26 cellular contexts compared by ENCODE assay signal in genomic region chr2:178635897-178636296, GRCh38.
"Had no signal": no experiment of that assay in that cellular context is flagged by ENCODE, and none has a peak within 500 bp of the region (broad histone marks: within the 10 kb centered on the region; RNA-seq: fewer than 3 reads in every experiment).

No MANE protein-coding gene starts in this region.

- H3K4me1 ChIP-seq: adrenal gland, body of pancreas had no signal

- H3K4me3 ChIP-seq: adrenal gland, body of pancreas, coronary artery, dorsolateral prefrontal cortex had no signal

- H3K9me3 ChIP-seq: adrenal gland, body of pancreas had no signal

- H3K36me3 ChIP-seq: adrenal gland had no signal

- H3K27ac ChIP-seq: adrenal gland, body of pancreas, coronary artery, dorsolateral prefrontal cortex had no signal

- H3K27me3 ChIP-seq: adrenal gland, body of pancreas, dorsolateral prefrontal cortex had no signal

- ATAC-seq: activated CD4-positive, alpha-beta T cell treated with anti-CD3 and anti-CD28 coated beads for 36 hours; activated CD8-positive, alpha-beta memory T cell treated with anti-CD3 and anti-CD28 coated beads, Interleukin-2, amount 10 ng/mL, durations not matched to agents 7 days and 5 days; activated CD8-positive, alpha-beta T cell treated with anti-CD3 and anti-CD28 coated beads, Interleukin-2, amount 10 ng/mL, durations not matched to agents 7 days and 5 days; activated naive CD8-positive, alpha-beta T cell treated with anti-CD3 and anti-CD28 coated beads, Interleukin-2, amount 50 U/mL, for 24 hours; body of pancreas; esophagus mucosa had no signal

- DNase-seq: activated CD4-positive, alpha-beta memory T cell treated with anti-CD3 and anti-CD28 coated beads for 36 hours; activated CD4-positive, alpha-beta T cell treated with anti-CD3 and anti-CD28 coated beads for 36 hours; activated CD4-positive, alpha-beta T cell treated with anti-CD3 and anti-CD28 coated beads, Interleukin-2, amount 10 ng/mL, durations not matched to agents 24 days and 14 days; activated CD4-positive, CD25-positive, alpha-beta regulatory T cell; activated CD4-positive, CD25-positive, alpha-beta regulatory T cell treated with anti-CD3 and anti-CD28 coated beads, Interleukin-2, amount 50 U/mL, for 72 hours; activated CD8-positive, alpha-beta memory T cell treated with anti-CD3 and anti-CD28 coated beads, Interleukin-2, amount 10 ng/mL, durations not matched to agents 7 days and 5 days; activated CD8-positive, alpha-beta memory T cell treated with anti-CD3 and anti-CD28 coated beads, Interleukin-2, amount 50 U/mL, for 4 hours; activated CD8-positive, alpha-beta T cell treated with anti-CD3 and anti-CD28 coated beads, Interleukin-2, amount 10 ng/mL, durations not matched to agents 7 days and 5 days; activated effector memory CD4-positive, alpha-beta T cell treated with anti-CD3 and anti-CD28 coated beads, Interleukin-2, amount 50 U/mL, for 16 hours; activated naive CD4-positive, alpha-beta T cell treated with anti-CD3 and anti-CD28 coated beads for 36 hours; activated naive CD8-positive, alpha-beta T cell treated with anti-CD3 and anti-CD28 coated beads for 36 hours; activated naive CD8-positive, alpha-beta T cell treated with anti-CD3 and anti-CD28 coated beads, Interleukin-2, amount 50 U/mL, for 24 hours; activated T-cell treated with anti-CD3 and anti-CD28 coated beads, Interleukin-2, amount 50 U/mL, for 1 hour; activated T-cell treated with anti-CD3 and anti-CD28 coated beads, Interleukin-2, amount 50 U/mL, for 48 hours; adrenal gland; amygdala; aorta; body of pancreas; dorsolateral prefrontal cortex; effector memory CD4-positive, alpha-beta T cell; endodermal cell; foreskin fibroblast; head of caudate nucleus; T-helper 2 cell had no signal
